ENCODE assay signal across 8 cellular contexts in the genomic region with DNA sequence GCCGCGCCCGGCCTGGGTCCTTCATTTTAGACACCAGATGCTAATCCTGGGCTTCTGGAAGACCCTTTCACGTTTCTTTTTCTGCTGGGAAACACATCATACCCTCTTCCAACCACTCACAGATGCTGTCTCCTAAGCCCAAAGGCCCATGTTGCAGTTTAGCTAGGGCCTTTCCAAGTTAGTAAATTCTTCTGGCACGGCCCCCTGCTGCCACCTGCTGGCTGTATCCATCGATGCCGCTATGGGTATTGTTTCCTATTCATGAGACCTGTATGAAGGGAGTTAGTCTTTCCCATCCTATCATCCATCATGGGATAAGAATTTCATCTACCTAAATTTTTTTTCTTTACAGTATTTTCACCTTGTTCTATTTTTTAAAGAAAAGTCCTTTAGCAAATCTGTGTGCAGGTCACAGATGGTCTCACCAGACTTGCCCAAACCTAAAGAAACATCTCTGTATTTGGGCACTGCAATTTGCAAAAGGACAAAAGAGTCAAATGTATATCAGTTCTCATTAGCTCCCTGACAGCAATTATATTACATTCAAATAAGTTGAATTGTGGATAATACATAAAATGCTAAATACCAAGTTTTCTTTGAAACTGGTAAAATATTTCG. TPM values are rescaled to one million over a fixed set of nuclear protein-coding genes. Genes with fewer than 3 reads are reported as not detected.
A peak's percentile ranks its signal among the peaks of the same experiment; 100 is the strongest.
DNase-seq lines count a peak whose midpoint lies in the region; ATAC-seq and TF ChIP-seq lines count a peak whose summit lies in the region.

No MANE protein-coding gene starts in this region.

- H3K23ac ChIP-seq in H9 (ENCODE audit: insufficient read length, low read depth, low read length) = no peak overlapping the region

- intact Hi-C loops in Caco-2 (cut with micrococcal nuclease; ENCODE audit: unreplicated experiment) = loop anchor here (1.0 to 2.0 kb wide), 3 partner anchors 18 to 143 kb away; partner anchors contain the start of gene SLC9A7

- no peak overlapping the region for H2BK12ac ChIP-seq in H9 (ENCODE audit: insufficient read length, low read depth, low read length)

- H3K36me3 ChIP-seq in Caco-2 (ENCODE audit: control insufficient read depth, insufficient read depth, low read length) = no peaks in the 10 kb centered on the region

- H3K4me3 ChIP-seq in Caco-2 (ENCODE audit: low read depth, low read length) = no peak overlapping the region

- H3K27me3 ChIP-seq in Caco-2 (replicated peaks; ENCODE audit: control insufficient read depth, insufficient read depth, low read length) = no peaks in the 10 kb centered on the region
- no peaks in the 10 kb centered on the region for H3K27me3 ChIP-seq in H9 (ENCODE audit: insufficient read depth, low read length)

- no peak overlapping the region for H2BK120ac ChIP-seq in H9 (ENCODE audit: low read depth, low read length, poor library complexity, severe bottlenecking)

- H3K36me3 Mint-ChIP-seq in Caco-2 (ENCODE audit: insufficient read depth, unreplicated experiment) = no peaks in the 10 kb centered on the region
- H3K36me3 Mint-ChIP-seq in H9 (ENCODE audit: insufficient read depth in 1 of 3, low read depth in 3 of 3) = no peaks in the 10 kb centered on the region; a peak in 1 of 7 replicates

- H3K79me2 ChIP-seq in H9 (ENCODE audit: insufficient read depth, low read length) = no peaks in the 10 kb centered on the region

- no peak overlapping the region for H4K91ac ChIP-seq in H9 (ENCODE audit: insufficient read length, low read depth, low read length)

- no peak overlapping the region for H3K27ac ChIP-seq in H9 (ENCODE audit: insufficient read length, low read depth, low read length)

- H3K56ac ChIP-seq in H9 (ENCODE audit: insufficient read length, low read depth, low read length) = no peak overlapping the region

- BruUV-seq in Caco-2 (replicated peaks; lab: Mats Ljungman, UMichigan) = no TSS peak

- CTCF ChIA-PET in Caco-2 (lab: Charles Lee) = interaction anchor here (0.6 to 1.8 kb wide), 4 partner anchors 14 to 38 kb away, joined by 3 to 15 read pairs (median 6); partner anchors contain the start of gene SLC9A7

- no peak overlapping the region for H4K5ac ChIP-seq in H9 (ENCODE audit: insufficient read length, low read depth, low read length)

- POLR2A ChIA-PET in Caco-2 (lab: Charles Lee) = no interaction called here

- no peak overlapping the region for H2BK5ac ChIP-seq in H9 (ENCODE audit: insufficient read length, low read length)

- H3K4me1 Mint-ChIP-seq in Caco-2 (ENCODE audit: low read depth, unreplicated experiment) (peaks cover 21% of the 10 kb centered on the region), H9 (peaks cover 4 to 11% of the 10 kb centered on the region in 2 experiments; a peak in 3 of 4 replicates)

- H3K9me3 Mint-ChIP-seq in Caco-2 (ENCODE audit: unreplicated experiment) = no peaks in the 10 kb centered on the region
- H3K9me3 Mint-ChIP-seq in H9 = peaks cover 54 to 57% of the 10 kb centered on the region in 2 experiments

- H4K8ac ChIP-seq in H9 (replicated peaks; ENCODE audit: insufficient read length, low read depth, low read length) = no peak overlapping the region

- H3K23me2 ChIP-seq in H9 (ENCODE audit: insufficient read length, low read depth, low read length, poor library complexity, severe bottlenecking) = no peaks in the 10 kb centered on the region

- H3K4me1 ChIP-seq in Caco-2 = peaks cover 10% of the 10 kb centered on the region; the same call in 1 of the 2 replicates
- H3K4me1 ChIP-seq in H9 (ENCODE audit: insufficient read depth, low read length) = 0 out of 2 replicates have a peak, but pooled peaks cover 4% of the 10 kb centered on the region

- H3K9me3 ChIP-seq in Caco-2 (no peaks in the 10 kb centered on the region), H9 (ENCODE audit: control insufficient read depth, low read depth, low read length) (no peaks in the 10 kb centered on the region)

- H2BK15ac ChIP-seq in H9 (ENCODE audit: low read depth, low read length) = no peak overlapping the region

- no peaks in the 10 kb centered on the region for H3K27me3 Mint-ChIP-seq in Caco-2 (ENCODE audit: insufficient read depth, unreplicated experiment)
- no peaks in the 10 kb centered on the region for H3K27me3 Mint-ChIP-seq in H9 (ENCODE audit: low read depth)

- H2AK5ac ChIP-seq in H9 (ENCODE audit: insufficient read length, low read length) = no peak overlapping the region

- peak; percentile 49 to 69 for TF ChIP-seq CTCF in Caco-2 (IDR thresholded peaks at IDR 0.05; ENCODE audit: insufficient read depth in 1 of 2, low read depth in 1 of 2, low read length in 1 of 2, severe bottlenecking in 1 of 2, unreplicated experiment in 1 of 2)
- TF ChIP-seq CTCF in H9 (conservative IDR thresholded peaks at IDR 0.05) = peak; percentile 78

- H3K4me3 Mint-ChIP-seq in Caco-2 (ENCODE audit: unreplicated experiment) (no peak overlapping the region), H9 (no peak overlapping the region)

- H3T11ph ChIP-seq in H9 (ENCODE audit: low read length) = no peak overlapping the region

- H3K4me2 ChIP-seq in H9 (ENCODE audit: insufficient read depth, insufficient read length, low read length) = no peak overlapping the region

- H2AFZ ChIP-seq in H9 (ENCODE audit: low read length) = no peak overlapping the region

- H3K79me1 ChIP-seq in H9 (ENCODE audit: insufficient read depth, low read depth, low read length, poor library complexity, severe bottlenecking) = no peaks in the 10 kb centered on the region

- H3K18ac ChIP-seq in H9 (ENCODE audit: insufficient read length, low read depth, low read length) = no peak overlapping the region

- no peak overlapping the region for H3K14ac ChIP-seq in H9 (ENCODE audit: insufficient read depth, low read length)

- DNase-seq in Caco-2 (peak; percentile 74 to 80), H9 (peak; percentile 74), NCI-H526 treated with DMSO at 0.1 percent for 48 hours (lab: John Stamatoyannopoulos, UW) (peak; percentile 33), dedifferentiated amniotic fluid mesenchymal stem cell (ENCODE audit: extremely low spot score) (peak; percentile 57), lung microvascular endothelial cell (ENCODE audit: low read depth in 2 of 2) (peak; percentile 69 to 82)
- DNase-seq in activated CD4-positive, alpha-beta T cell treated with anti-CD3 and anti-CD28 coated beads, Interleukin-2, amount 50 U/mL, for 1 hour = peak; percentile 70
- peak; percentile 9 to 50 for DNase-seq in stimulated activated CD8-positive, alpha-beta memory T cell treated with anti-CD3 and anti-CD28 coated beads, Interleukin-15, amount 100 ng/mL, for 4 hours (ENCODE audit: low read depth in 2 of 2)

- no peak overlapping the region for H3K4ac ChIP-seq in H9 (ENCODE audit: low read depth, low read length)

- ATAC-seq in GM19452 (IDR thresholded peaks at IDR 0.05; ENCODE audit: unreplicated experiment) = no peak

- no peak overlapping the region for H3K27ac Mint-ChIP-seq in Caco-2 (ENCODE audit: unreplicated experiment)
- H3K27ac Mint-ChIP-seq in H9 = no peak overlapping the region

- H3K9ac ChIP-seq in H9 (ENCODE audit: extremely low read depth, insufficient read length, low read length) = no peak overlapping the region

- no peak overlapping the region for H2BK20ac ChIP-seq in H9 (ENCODE audit: low read depth, low read length, poor library complexity, severe bottlenecking)

- no peaks in the 10 kb centered on the region for H4K20me1 ChIP-seq in H9 (ENCODE audit: control insufficient read depth, insufficient read depth, insufficient read length)

- no CpG with 5 or more reads among the region's 8 CpGs for WGBS in H9 (ENCODE audit: extremely low coverage, insufficient read length, low lambda C conversion rate)

RNA-seq across cellular contexts. Expression of gene SLC9A7, which starts 37.8 kb away (rescaled TPM):
- total RNA-seq in Caco-2 (2022) = 20.1 and 21.3 TPM in 2 replicates
- 5.6 and 5.9 TPM in 2 replicates for total RNA-seq in H9 (2021)
- 6.8 and 9.3 TPM in 2 replicates for total RNA-seq in lung microvascular endothelial cell

RNA-seq across cellular contexts. Expression of gene RP2, which starts 40.2 kb away (rescaled TPM):
- total RNA-seq in Caco-2 (2022) (32.7 and 33.1 TPM in 2 replicates), H9 (2021) (4.6 and 5.1 TPM in 2 replicates), lung microvascular endothelial cell (21.1 and 22.0 TPM in 2 replicates)
